In the genomic region with DNA sequence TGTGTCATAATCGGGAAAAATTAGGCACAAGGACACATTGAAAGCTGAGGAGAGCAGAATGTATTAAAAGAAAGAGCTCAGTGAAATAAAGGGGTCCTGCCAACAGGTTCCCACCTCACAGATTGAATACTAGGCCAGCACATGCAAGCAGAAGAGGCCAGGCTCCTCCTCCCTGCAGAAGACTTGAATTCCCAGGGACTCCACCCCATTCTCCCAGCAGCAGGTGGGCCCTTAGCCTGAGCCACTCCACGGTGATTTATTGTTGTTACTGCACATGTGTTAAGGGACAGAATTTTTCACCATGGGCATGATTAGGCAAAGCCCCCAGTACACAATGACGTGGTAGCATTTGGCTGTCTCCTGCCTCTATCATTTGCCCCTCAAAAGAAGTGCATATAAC, we compare ENCODE assay signal across 19 cellular contexts.
"Had no signal": no experiment of that assay in that cellular context is flagged by ENCODE, and none has a peak within 500 bp of the region (broad histone marks: within the 10 kb centered on the region; RNA-seq: fewer than 3 reads in every experiment).

No MANE protein-coding gene starts in this region.

- H3K9me3 ChIP-seq: ascending aorta, right lobe of liver had no signal

- DNase-seq: activated CD4-positive, alpha-beta memory T cell treated with anti-CD3 and anti-CD28 coated beads for 36 hours; activated CD8-positive, alpha-beta memory T cell treated with anti-CD3 and anti-CD28 coated beads, Interleukin-2, amount 10 ng/mL, durations not matched to agents 7 days and 5 days; activated naive CD4-positive, alpha-beta T cell treated with anti-CD3 and anti-CD28 coated beads for 36 hours; activated T-cell treated with anti-CD3 and anti-CD28 coated beads, Interleukin-2, amount 50 U/mL, for 1 hour; cerebellar nuclear complex; effector CD8-positive, alpha-beta T cell; foreskin keratinocyte; heart left ventricle; immature natural killer cell; lower lobe of right lung; ovary; right lobe of liver; stimulated activated CD4-positive, alpha-beta T cell treated with anti-CD3 and anti-CD28 coated beads, Interleukin-4, amount 100 ng/mL, for 4 hours; stimulated activated CD8-positive, alpha-beta memory T cell treated with anti-CD3 and anti-CD28 coated beads, Interleukin-4, amount 100 ng/mL, for 48 hours; stimulated activated naive CD4-positive, alpha-beta T cell treated with Interleukin-2 at 50 U/mL for 16 hours had no signal

- H3K27me3 ChIP-seq: ascending aorta, breast epithelium, foreskin keratinocyte, heart left ventricle, ovary, right lobe of liver, suprapubic skin had no signal

- H3K36me3 ChIP-seq: ascending aorta, breast epithelium, heart left ventricle, lower lobe of right lung, ovary, right lobe of liver, suprapubic skin had no signal

- H3K4me1 ChIP-seq: ascending aorta, breast epithelium, foreskin keratinocyte, heart left ventricle, lower lobe of right lung, right lobe of liver, suprapubic skin had no signal

- H3K4me3 ChIP-seq: ascending aorta, breast epithelium, heart left ventricle, lower lobe of right lung, ovary, right lobe of liver, smooth muscle cell, suprapubic skin had no signal
